Comparison of ENCODE assay signal across 24 cellular contexts in genomic region chr10:95193856-95194431, GRCh38. TPM values are rescaled to one million over a fixed set of nuclear protein-coding genes. Genes with fewer than 3 reads are reported as not detected.
"Had no signal": no experiment of that assay in that cellular context is flagged by ENCODE, and none has a peak within 500 bp of the region (broad histone marks: within the 10 kb centered on the region; RNA-seq: fewer than 3 reads in every experiment).

TSS of gene ACSM6 (plus strand) at chr10:95194238. CDS start at chr10:95194486, 248 bp downstream.

- H3K9me3 ChIP-seq: MG63, SJSA1 had no signal

- DNase-seq: IMR-90, Karpas-422, KG1, MG63, NCI-H1092, NCI-H1105 treated with DMSO at 0.1 percent for 48 hours, NCI-H1417 treated with DMSO at 0.1 percent for 48 hours, NCI-H146, NCI-H1694 treated with DMSO at 0.1 percent for 48 hours, NCI-H1930, NCI-H2081, NCI-H2107, NCI-H2227 treated with DMSO at 0.1 percent for 48 hours, NCI-H524 treated with DMSO at 0.1 percent for 48 hours, NCI-H69, NCI-H774, Right ventricle myocardium superior, RPMI8226, SIG-M5 had no signal

- H3K27ac ChIP-seq: SJSA1, SK-N-MC had no signal

- H3K4me1 ChIP-seq: SJSA1 had no signal

- ATAC-seq: HepG2 had no signal

- H3K4me3 ChIP-seq: MG63, SJSA1, SK-N-MC had no signal

- H3K27me3 ChIP-seq: SJSA1 had no signal

- H3K36me3 ChIP-seq: MG63, SJSA1 had no signal

RNA-seq across cellular contexts. Expression of gene ACSM6, which starts in this region (rescaled TPM):
- total RNA-seq: HepG2, HT1080, IMR-90, NCI-H460, Right ventricle myocardium superior, SJSA1 had no signal
- polyA plus RNA-seq: HepG2, IMR-90 had no signal
